In the genomic region with DNA sequence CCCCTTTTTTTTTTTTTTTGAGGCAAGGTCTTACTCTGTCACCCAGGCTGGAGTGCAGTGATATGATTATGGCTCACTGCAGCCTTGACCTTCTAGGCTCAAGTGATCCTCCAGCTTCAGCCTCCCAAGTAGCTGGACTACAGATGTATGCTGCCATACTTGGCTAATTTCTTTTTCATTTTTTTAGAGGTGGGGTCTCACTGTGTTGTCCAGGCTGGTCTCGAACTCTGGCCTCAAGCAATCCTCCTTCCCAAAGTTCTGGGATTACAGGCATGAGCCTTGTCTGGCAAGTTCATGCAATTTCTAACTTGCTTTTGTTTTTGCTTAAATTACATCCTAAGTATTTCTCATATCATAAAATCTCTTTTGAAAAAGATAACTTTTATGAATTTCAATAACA, we compare ENCODE assay signal across 25 cellular contexts. TPM values are rescaled to one million over a fixed set of nuclear protein-coding genes. Genes with fewer than 3 reads are reported as not detected.
DNase-seq lines count a peak whose midpoint lies in the region; ATAC-seq, FAIRE-seq and TF ChIP-seq lines count a peak whose summit lies in the region.
"Had no signal": no experiment of that assay in that cellular context is flagged by ENCODE, and none has a peak within 500 bp of the region (broad histone marks: within the 10 kb centered on the region; RNA-seq: fewer than 3 reads in every experiment).

No MANE protein-coding gene starts in this region.

- peaks cover 52% of the 10 kb centered on the region for H3K4me1 ChIP-seq in HepG2 (ENCODE audit: insufficient read depth, low read length)
- H3K4me1 ChIP-seq in right lobe of liver, result peaks cover 0 to 2% (median 0%) of the 10 kb centered on the region in 4 donors
- H3K4me1 ChIP-seq in Karpas-422 (ENCODE audit: low read length), result peaks cover 30% of the 10 kb centered on the region
- H3K4me1 ChIP-seq in astrocyte (ENCODE audit: insufficient read depth, low read length), result peaks cover 29% of the 10 kb centered on the region
- H3K4me1 ChIP-seq in mesendoderm (ENCODE audit: control insufficient read depth, low read depth, low read length), result peaks cover under 1% of the 10 kb centered on the region
- H3K4me1 ChIP-seq in colonic mucosa, result peaks cover 3% of the 10 kb centered on the region

- no peak overlapping the region for H3K56ac ChIP-seq in mesendoderm (ENCODE audit: low read length)

- peak; percentile 21 for FAIRE-seq in HepG2 (lab: Jason Lieb, UNC)
- no peak for FAIRE-seq in astrocyte (lab: Jason Lieb, UNC)
- FAIRE-seq: D721Med, RCC 7860 had no signal

- intact Hi-C loops in HepG2 (cut with micrococcal nuclease; ENCODE audit: unreplicated experiment), result no loop called here
- intact Hi-C loops in right lobe of liver (cut with DNase I), result no loop called here
- intact Hi-C loops in colonic mucosa (cut with DNase I), result no loop called here

- no peak overlapping the region for H2AK5ac ChIP-seq in mesendoderm (ENCODE audit: low read length)

- no peak overlapping the region for H2BK120ac ChIP-seq in mesendoderm (ENCODE audit: low read depth, low read length)

- TF ChIP-seq CTCF in HepG2 (CRISPR knock-in tag; IDR thresholded peaks at IDR 0.05), result no peak
- no peak for TF ChIP-seq CTCF in right lobe of liver (IDR thresholded peaks at IDR 0.05)
- TF ChIP-seq CTCF in astrocyte (IDR thresholded peaks at IDR 0.05; ENCODE audit: insufficient read depth, low read depth, low read length), result no peak
- TF ChIP-seq CTCF in colonic mucosa (IDR thresholded peaks at IDR 0.05), result no peak

- no peak overlapping the region for H3K4me3 ChIP-seq in HepG2 (replicated peaks in 1 of 3; ENCODE audit: insufficient read depth in 1 of 3, low read depth in 2 of 3, low read length in 3 of 3)
- H3K4me3 ChIP-seq in right lobe of liver, result no peak overlapping the region
- no peak overlapping the region for H3K4me3 ChIP-seq in Karpas-422 (ENCODE audit: low read length)
- no peak overlapping the region for H3K4me3 ChIP-seq in astrocyte (ENCODE audit: insufficient read depth, low read depth, low read length)
- H3K4me3 ChIP-seq in mesendoderm (ENCODE audit: low read length), result no peak overlapping the region
- no peak overlapping the region for H3K4me3 ChIP-seq in colonic mucosa
- H3K4me3 ChIP-seq: BLaER1 treated with 17β-estradiol and CSF1 and Interleukin-3, amounts not matched to agents 10 nM and 100 nM; SJCRH30 had no signal

- H3K9me2 ChIP-seq in Karpas-422 (replicated peaks; ENCODE audit: insufficient read depth, low read length), result no peaks in the 10 kb centered on the region

- no peak overlapping the region for H3K18ac ChIP-seq in mesendoderm (ENCODE audit: low read length)

- H3K79me2 ChIP-seq in HepG2 (ENCODE audit: insufficient read depth, low read length) (no peaks in the 10 kb centered on the region), Karpas-422 (ENCODE audit: low read length) (no peaks in the 10 kb centered on the region), astrocyte (ENCODE audit: insufficient read depth, low read length) (no peaks in the 10 kb centered on the region), mesendoderm (ENCODE audit: control insufficient read depth, insufficient read depth, low read length) (no peaks in the 10 kb centered on the region)

- H4K5ac ChIP-seq in mesendoderm (ENCODE audit: low read length), result no peak overlapping the region

- H4K8ac ChIP-seq in mesendoderm (ENCODE audit: low read depth, low read length), result no peak overlapping the region

- peak overlapping the region; percentile 90 for H3K4ac ChIP-seq in mesendoderm (ENCODE audit: low read depth, low read length)

- H3K9me3 Mint-ChIP-seq in astrocyte (ENCODE audit: unreplicated experiment), result no peaks in the 10 kb centered on the region
- H3K9me3 Mint-ChIP-seq: CD4-positive, alpha-beta T cell; IgD-negative memory B cell had no signal

- H2BK15ac ChIP-seq in mesendoderm (replicated peaks; ENCODE audit: low read depth), result no peak overlapping the region

- H3K27me3 ChIP-seq in HepG2 (ENCODE audit: control insufficient read depth in 1 of 2, insufficient read depth in 2 of 2, low read length in 2 of 2) (no peaks in the 10 kb centered on the region), right lobe of liver (no peaks in the 10 kb centered on the region), Karpas-422 (ENCODE audit: low read length) (no peaks in the 10 kb centered on the region; the same call in 1 of the 2 replicates), astrocyte (ENCODE audit: insufficient read depth, low read length) (no peaks in the 10 kb centered on the region), mesendoderm (ENCODE audit: insufficient read depth, low read length, poor library complexity) (no peaks in the 10 kb centered on the region), colonic mucosa (no peaks in the 10 kb centered on the region)
- H3K27me3 ChIP-seq: BLaER1 treated with 17β-estradiol and CSF1 and Interleukin-3, amounts not matched to agents 10 nM and 100 nM; SJCRH30 had no signal

- peaks cover 39% of the 10 kb centered on the region for H3K4me1 Mint-ChIP-seq in astrocyte (ENCODE audit: low read depth, unreplicated experiment)

- TF ChIP-seq POLR2A in HepG2 (IDR thresholded peaks at IDR 0.05; ENCODE audit: insufficient read depth in 1 of 2, low read depth in 2 of 2, low read length in 2 of 2) (no peak), right lobe of liver (IDR thresholded peaks at IDR 0.05) (no peak)

- H3K36me3 ChIP-seq in HepG2 (replicated peaks in 1 of 2; ENCODE audit: control insufficient read depth in 1 of 2, insufficient read depth in 2 of 2, low read length in 2 of 2) (no peaks in the 10 kb centered on the region), right lobe of liver (no peaks in the 10 kb centered on the region), Karpas-422 (ENCODE audit: insufficient read depth, low read length) (no peaks in the 10 kb centered on the region), astrocyte (ENCODE audit: insufficient read depth, low read length) (no peaks in the 10 kb centered on the region), mesendoderm (ENCODE audit: control insufficient read depth, insufficient read depth, low read length) (no peaks in the 10 kb centered on the region), colonic mucosa (no peaks in the 10 kb centered on the region)
- H3K36me3 ChIP-seq: BLaER1 treated with 17β-estradiol and CSF1 and Interleukin-3, amounts not matched to agents 10 nM and 100 nM; SJCRH30 had no signal

- H3K9me3 ChIP-seq in HepG2 (ENCODE audit: low read length), result no peaks in the 10 kb centered on the region
- no peaks in the 10 kb centered on the region for H3K9me3 ChIP-seq in right lobe of liver
- no peaks in the 10 kb centered on the region for H3K9me3 ChIP-seq in Karpas-422 (ENCODE audit: low read length)
- H3K9me3 ChIP-seq in astrocyte (ENCODE audit: insufficient read depth, low read depth, low read length), result no peaks in the 10 kb centered on the region
- no peaks in the 10 kb centered on the region for H3K9me3 ChIP-seq in colonic mucosa
- H3K9me3 ChIP-seq: BLaER1 treated with 17β-estradiol and CSF1 and Interleukin-3, amounts not matched to agents 10 nM and 100 nM; SJCRH30 had no signal

- ATAC-seq in HepG2 (no peak), right lobe of liver (no peak)
- ATAC-seq: Right ventricle myocardium inferior had no signal

- H3K27ac ChIP-seq in HepG2 (ENCODE audit: extremely low read length, insufficient read depth, low read length) (no peak overlapping the region), right lobe of liver (no peak overlapping the region), Karpas-422 (ENCODE audit: low read length) (no peak overlapping the region), astrocyte (ENCODE audit: low read depth, low read length) (no peak overlapping the region), mesendoderm (ENCODE audit: low read depth, low read length) (no peak overlapping the region), colonic mucosa (no peak overlapping the region)
- H3K27ac ChIP-seq: BLaER1 treated with 17β-estradiol and CSF1 and Interleukin-3, amounts not matched to agents 10 nM and 100 nM; SJCRH30 had no signal

- H3K9ac ChIP-seq in HepG2 (ENCODE audit: insufficient read depth, low read depth, low read length), result no peak overlapping the region
- H3K9ac ChIP-seq in Karpas-422 (ENCODE audit: low read length), result no peak overlapping the region
- H3K9ac ChIP-seq in astrocyte (ENCODE audit: low read length), result no peak overlapping the region
- H3K9ac ChIP-seq in mesendoderm (ENCODE audit: low read length), result no peak overlapping the region
- no peak overlapping the region for H3K9ac ChIP-seq in colonic mucosa (ENCODE audit: low read depth in 2 of 2, low read length in 2 of 2)
- H3K9ac ChIP-seq: BLaER1 treated with 17β-estradiol and CSF1 and Interleukin-3, amounts not matched to agents 10 nM and 100 nM had no signal

- BruUV-seq in HepG2 (replicated peaks; lab: Mats Ljungman, UMichigan), result no TSS peak

- no peak overlapping the region for H3K4me3 Mint-ChIP-seq in astrocyte (ENCODE audit: unreplicated experiment)
- H3K4me3 Mint-ChIP-seq: CD4-positive, alpha-beta T cell; IgD-negative memory B cell had no signal

- H3K27me3 Mint-ChIP-seq in astrocyte (ENCODE audit: low read depth, unreplicated experiment), result no peaks in the 10 kb centered on the region
- H3K27me3 Mint-ChIP-seq: CD4-positive, alpha-beta T cell had no signal

- TF ChIP-seq EP300 in HepG2 (IDR thresholded peaks at IDR 0.05; ENCODE audit: low read depth in 2 of 2, low read length in 2 of 2) (no peak), HepG2 (CRISPR knock-in tag; IDR thresholded peaks at IDR 0.05; ENCODE audit: borderline replicate concordance) (no peak)

- H3K4me2 ChIP-seq in HepG2 (ENCODE audit: low read depth, low read length) (no peak overlapping the region), Karpas-422 (ENCODE audit: low read depth, low read length, poor library complexity, severe bottlenecking) (peak overlapping the region; percentile 68), astrocyte (ENCODE audit: low read length) (no peak overlapping the region), mesendoderm (ENCODE audit: low read length) (no peak overlapping the region)

- WGBS in HepG2 (ENCODE audit: low lambda C conversion rate), result 92% methylated on average over 1 of the region's 1 CpG
- whole genome bisulfite sequencing in right lobe of liver (ENCODE audit: insufficient coverage, low coverage, low lambda C conversion rate, missing lambda C conversion rate), result 67% methylated on average over 1 of the region's 1 CpG
- WGBS in mesendoderm (ENCODE audit: extremely low coverage, insufficient coverage, low lambda C conversion rate), result no CpG with 5 or more reads among the region's 1 CpG

- no peak overlapping the region for H2BK5ac ChIP-seq in mesendoderm (ENCODE audit: low read length)

- H4K20me1 ChIP-seq in HepG2 (ENCODE audit: insufficient read depth, low read length) (no peaks in the 10 kb centered on the region), Karpas-422 (ENCODE audit: insufficient read depth, low read depth, low read length) (no peaks in the 10 kb centered on the region), astrocyte (ENCODE audit: insufficient read depth, low read length) (no peaks in the 10 kb centered on the region)
- H4K20me1 ChIP-seq: BLaER1 treated with 17β-estradiol and CSF1 and Interleukin-3, amounts not matched to agents 10 nM and 100 nM had no signal

- TF ChIP-seq RAD21 in HepG2 (CRISPR knock-in tag; IDR thresholded peaks at IDR 0.05), result no peak

- H3K79me1 ChIP-seq in mesendoderm (ENCODE audit: low read length), result no peaks in the 10 kb centered on the region

- in situ Hi-C loops in HepG2 (cut with HindIII; ENCODE audit: extremely low pct_ligation_motif_present, low pct_unique_long_range_greater_than_20kb), result no loop called here

- H3K27ac Mint-ChIP-seq in astrocyte (ENCODE audit: unreplicated experiment), result peak overlapping the region; percentile 53
- H3K27ac Mint-ChIP-seq: CD4-positive, alpha-beta T cell; IgD-negative memory B cell had no signal

- DNase-seq in HepG2 (ENCODE audit: low spot score), result no peak
- DNase-seq in right lobe of liver, result no peak
- DNase-seq in Karpas-422, result no peak
- no peak for DNase-seq in astrocyte (ENCODE audit: low read depth)
- no peak for DNase-seq in mesendoderm
- DNase-seq in GM03348 (ENCODE audit: low spot score), result no peak
- DNase-seq in HT-29 (ENCODE audit: low spot score), result no peak
- no peak for DNase-seq in colonic mucosa
- DNase-seq: AML-193; CD4-positive, alpha-beta T cell; NCI-H1092; NCI-H1417 treated with DMSO at 0.1 percent for 48 hours; NCI-H187; NCI-H2081 treated with DMSO at 0.1 percent for 48 hours; NCI-H2171; NCI-H226; NCI-H510A; NCI-H69; SJCRH30; T-helper 1 cell had no signal

- CTCF ChIA-PET in HepG2 (lab: Yijun Ruan, JAX; ENCODE audit: low intra/inter-chr PET ratio, low total read pairs), result no interaction called here

- H2AFZ ChIP-seq in HepG2 (ENCODE audit: low read length) (no peak overlapping the region), Karpas-422 (ENCODE audit: low read length) (no peak overlapping the region), astrocyte (ENCODE audit: low read depth, low read length) (no peak overlapping the region)

- no peaks in the 10 kb centered on the region for H3K36me3 Mint-ChIP-seq in astrocyte (ENCODE audit: low read depth, unreplicated experiment)

- POLR2A ChIA-PET in HepG2 (lab: Yijun Ruan, JAX), result no interaction called here

- H3K23ac ChIP-seq in mesendoderm (ENCODE audit: low read length), result no peak overlapping the region

RNA-seq across cellular contexts. Expression of gene NFAT5, which starts 33.8 kb away (rescaled TPM):
- total RNA-seq in HepG2 (2016; rRNA removed; fragmentation: Illumina TruSeq; extraction: Trizol) (20.5 and 49.3 TPM in 2 replicates), right lobe of liver (10 to 100 TPM; 10.3 to 19.6 (median 14.8) TPM), astrocyte (79.1 and 96.2 TPM in 2 replicates), colonic mucosa (10 to 100 TPM; 18.4 to 30.2 TPM)
- 24.3 and 24.8 TPM in 2 replicates for total RNA-seq in HepG2 (2016; cell fraction: cytosol; rRNA removed; fragmentation: Illumina TruSeq; extraction: Trizol; ENCODE audit: low read depth)
- total RNA-seq in HepG2 (2016; cell fraction: insoluble cytoplasmic fraction; rRNA removed; fragmentation: Illumina TruSeq; extraction: Trizol), result 18.4 and 45.8 TPM in 2 replicates
- total RNA-seq in HepG2 (2016; cell fraction: membrane; rRNA removed; fragmentation: Illumina TruSeq; extraction: Trizol), result 11.3 and 13.6 TPM in 2 replicates
- 56.4 and 58.5 TPM in 2 replicates for total RNA-seq in HepG2 (2016; cell fraction: nucleus; rRNA removed; fragmentation: Illumina TruSeq; extraction: Trizol)
- 38.4 and 54.3 TPM in 2 replicates for polyA plus RNA-seq in HepG2 (2011; rRNA removed)
- polyA plus RNA-seq in HepG2 (2011; cell fraction: cytosol; rRNA removed), result 16.2 and 21.9 TPM in 2 replicates
- polyA plus RNA-seq in HepG2 (2011; cell fraction: nucleus; rRNA removed), result 40.8 and 43.9 TPM in 2 replicates
- polyA plus RNA-seq in HepG2 (2012), result 11.1 and 13.6 TPM in 2 replicates
- polyA plus RNA-seq in HepG2 (2016; cell fraction: cytosol; fragmentation: Illumina TruSeq; extraction: Trizol; ENCODE audit: low read depth), result 0.27 and 0.49 TPM in 2 replicates
- polyA plus RNA-seq in HepG2 (2016; cell fraction: insoluble cytoplasmic fraction; fragmentation: Illumina TruSeq; extraction: Trizol; ENCODE audit: low read depth), result 14.9 and 15.4 TPM in 2 replicates
- polyA plus RNA-seq in HepG2 (2016; cell fraction: membrane; fragmentation: Illumina TruSeq; extraction: Trizol; ENCODE audit: low read depth), result 1.1 and 1.6 TPM in 2 replicates
- 44.4 and 51.2 TPM in 2 replicates for polyA plus RNA-seq in HepG2 (2016; cell fraction: nucleus; fragmentation: Illumina TruSeq; extraction: Trizol; ENCODE audit: insufficient read depth, low read depth)
- polyA minus RNA-seq in HepG2 (2011; rRNA and poly(A)+ RNA removed; ENCODE audit: low replicate concordance), result 42.0 and 124 TPM in 2 replicates
- 77.0 and 77.2 TPM in 2 replicates for polyA minus RNA-seq in HepG2 (2011; cell fraction: cytosol; rRNA and poly(A)+ RNA removed)
- polyA minus RNA-seq in HepG2 (2011; cell fraction: nucleus; rRNA and poly(A)+ RNA removed), result 142 and 175 TPM in 2 replicates
- 10.1 and 41.6 TPM in 2 replicates for total RNA-seq in Karpas-422 (2014; rRNA removed; shearing (Covaris generic); ENCODE audit: low replicate concordance)
- polyA plus RNA-seq in mesendoderm (2013, experiment 1 of 2), result 13.3 TPM
- polyA plus RNA-seq in mesendoderm (2013, experiment 2 of 2), result 14.1 TPM
- 6.3 and 10.8 TPM in 2 replicates for total RNA-seq in HT-29 (2014; rRNA removed; shearing (Covaris generic))
